27 cellular contexts compared by ENCODE assay signal in genomic region chr5:81070561-81070960, GRCh38.
DNase-seq lines count a peak whose midpoint lies in the region; ATAC-seq, FAIRE-seq and TF ChIP-seq lines count a peak whose summit lies in the region.
"Had no signal": no experiment of that assay in that cellular context is flagged by ENCODE, and none has a peak within 500 bp of the region (broad histone marks: within the 10 kb centered on the region; RNA-seq: fewer than 3 reads in every experiment).

No MANE protein-coding gene starts in this region.

- no peaks in the 10 kb centered on the region for H3K27me3 Mint-ChIP-seq in stimulated activated memory B cell treated with anti-CD40 and anti-IgM and Interleukin-4, amounts not matched to agents 10 μg/mL and 1 μg/mL and 100 μg/mL, for 72 hours
- H3K27me3 Mint-ChIP-seq: CD4-positive, alpha-beta T cell had no signal

- DNase-seq in D341Med (ENCODE audit: low spot score) (peak; percentile 54), SK-N-MC (ENCODE audit: low read depth, low spot score) (no peak), H54 (ENCODE audit: insufficient read length, low spot score) (no peak)
- DNase-seq: 8988T; AML-193; Caco-2; Calu3; CD4-positive, alpha-beta T cell; CD8-positive, alpha-beta T cell; DMS 273 treated with DMSO at 0.1 percent for 48 hours; DMS153; DMS53; DMS79; DND-41; EL; GDM1 had no signal

- H3K36me3 ChIP-seq in SK-N-MC (ENCODE audit: insufficient read depth, low read length) = no peaks in the 10 kb centered on the region
- H3K36me3 ChIP-seq: BLaER1 treated with 17β-estradiol and CSF1 and Interleukin-3, amounts not matched to agents 10 nM and 100 nM had no signal

- no peaks in the 10 kb centered on the region for H3K4me1 Mint-ChIP-seq in stimulated activated memory B cell treated with anti-CD40 and anti-IgM and Interleukin-4, amounts not matched to agents 10 μg/mL and 1 μg/mL and 100 μg/mL, for 72 hours
- H3K4me1 Mint-ChIP-seq: B cell had no signal

- 0 out of 2 replicates have a peak overlapping the region, but pooled peaks have one; percentile 30 for H3K27ac ChIP-seq in SK-N-MC
- H3K27ac ChIP-seq: BLaER1 treated with 17β-estradiol and CSF1 and Interleukin-3, amounts not matched to agents 10 nM and 100 nM; C4-2B had no signal

- no peaks in the 10 kb centered on the region for H3K36me3 Mint-ChIP-seq in stimulated activated memory B cell treated with anti-CD40 and anti-IgM and Interleukin-4, amounts not matched to agents 10 μg/mL and 1 μg/mL and 100 μg/mL, for 72 hours

- no peak for TF ChIP-seq POLR2A in H54 (IDR thresholded peaks at IDR 0.05; ENCODE audit: low read depth, low read length)

- no peak overlapping the region for H3K4me3 ChIP-seq in SK-N-MC
- H3K4me3 ChIP-seq: BLaER1 treated with 17β-estradiol and CSF1 and Interleukin-3, amounts not matched to agents 10 nM and 100 nM; GM12878 had no signal

- H3K9ac ChIP-seq in SK-N-MC (ENCODE audit: insufficient read length) = no peak overlapping the region
- H3K9ac ChIP-seq: BLaER1 treated with 17β-estradiol and CSF1 and Interleukin-3, amounts not matched to agents 10 nM and 100 nM had no signal

- H3K9me3 ChIP-seq in SK-N-MC (ENCODE audit: low read depth, low read length) = no peaks in the 10 kb centered on the region
- H3K9me3 ChIP-seq: BLaER1 treated with 17β-estradiol and CSF1 and Interleukin-3, amounts not matched to agents 10 nM and 100 nM; Caco-2 had no signal

- no peak for FAIRE-seq in H54 (lab: Jason Lieb, UNC)
- FAIRE-seq: A204.1, GM12878, GM12892, GM18507 had no signal

- no peak overlapping the region for H3K4me3 Mint-ChIP-seq in stimulated activated memory B cell treated with anti-CD40 and anti-IgM and Interleukin-4, amounts not matched to agents 10 μg/mL and 1 μg/mL and 100 μg/mL, for 72 hours
- H3K4me3 Mint-ChIP-seq: B cell; CD4-positive, alpha-beta T cell; CD8-positive, alpha-beta T cell had no signal

- H3K27ac Mint-ChIP-seq in stimulated activated memory B cell treated with anti-CD40 and anti-IgM and Interleukin-4, amounts not matched to agents 10 μg/mL and 1 μg/mL and 100 μg/mL, for 72 hours = no peak overlapping the region
- H3K27ac Mint-ChIP-seq: B cell; CD4-positive, alpha-beta T cell; CD8-positive, alpha-beta T cell had no signal

- no peaks in the 10 kb centered on the region for H3K9me3 Mint-ChIP-seq in stimulated activated memory B cell treated with anti-CD40 and anti-IgM and Interleukin-4, amounts not matched to agents 10 μg/mL and 1 μg/mL and 100 μg/mL, for 72 hours
- H3K9me3 Mint-ChIP-seq: CD4-positive, alpha-beta T cell; CD8-positive, alpha-beta T cell had no signal

- ATAC-seq in stimulated activated memory B cell treated with anti-CD40 and anti-IgM and Interleukin-4, amounts not matched to agents 10 μg/mL and 1 μg/mL and 100 μg/mL, for 72 hours = peak; percentile 21
- no peak for ATAC-seq in GM21381 (IDR thresholded peaks at IDR 0.05; ENCODE audit: unreplicated experiment)
- ATAC-seq in GM19452 (IDR thresholded peaks at IDR 0.05; ENCODE audit: unreplicated experiment) = no peak
- no peak for ATAC-seq in HG03520 (IDR thresholded peaks at IDR 0.05; ENCODE audit: unreplicated experiment)
- ATAC-seq: CD8-positive, alpha-beta T cell; GM12878 had no signal
